In genomic region chr1:29456685-29457084, GRCh38 we compare ENCODE assay signal across 32 cellular contexts.
"Had no signal": no experiment of that assay in that cellular context is flagged by ENCODE, and none has a peak within 500 bp of the region (broad histone marks: within the 10 kb centered on the region; RNA-seq: fewer than 3 reads in every experiment).

No MANE protein-coding gene starts in this region.

- DNase-seq: activated CD4-positive, alpha-beta memory T cell treated with anti-CD3 and anti-CD28 coated beads for 36 hours; activated CD4-positive, alpha-beta T cell treated with anti-CD3 and anti-CD28 coated beads for 36 hours; activated CD4-positive, alpha-beta T cell treated with anti-CD3 and anti-CD28 coated beads, Interleukin-2, amount 10 ng/mL, durations not matched to agents 24 days and 14 days; activated CD4-positive, CD25-positive, alpha-beta regulatory T cell; activated CD4-positive, CD25-positive, alpha-beta regulatory T cell treated with anti-CD3 and anti-CD28 coated beads, Interleukin-2, amount 50 U/mL, for 72 hours; activated CD8-positive, alpha-beta memory T cell treated with anti-CD3 and anti-CD28 coated beads, Interleukin-2, amount 10 ng/mL, durations not matched to agents 7 days and 5 days; activated CD8-positive, alpha-beta memory T cell treated with anti-CD3 and anti-CD28 coated beads, Interleukin-2, amount 50 U/mL, for 4 hours; activated CD8-positive, alpha-beta T cell treated with anti-CD3 and anti-CD28 coated beads, Interleukin-2, amount 10 ng/mL, durations not matched to agents 7 days and 5 days; activated naive CD4-positive, alpha-beta T cell treated with anti-CD3 and anti-CD28 coated beads for 36 hours; activated naive CD8-positive, alpha-beta T cell treated with anti-CD3 and anti-CD28 coated beads for 36 hours; activated naive CD8-positive, alpha-beta T cell treated with anti-CD3 and anti-CD28 coated beads, Interleukin-2, amount 50 U/mL, for 24 hours; activated T-cell treated with anti-CD3 and anti-CD28 coated beads, Interleukin-2, amount 50 U/mL, for 1 hour; activated T-cell treated with anti-CD3 and anti-CD28 coated beads, Interleukin-2, amount 50 U/mL, for 48 hours; adrenal gland; amygdala; body of pancreas; caudate nucleus; cortex of kidney; dermis blood vessel endothelial cell; effector CD4-positive, alpha-beta T cell; effector memory CD8-positive, alpha-beta T cell; esophagus squamous epithelium; foreskin melanocyte; heart right ventricle; T-helper 17 cell; T1000; WERI-Rb-1 had no signal

- H3K27ac ChIP-seq: adrenal gland, body of pancreas, epithelial cell of prostate, esophagus squamous epithelium, gastroesophageal sphincter, heart right ventricle, WERI-Rb-1 had no signal

- H3K4me3 ChIP-seq: adrenal gland, body of pancreas, esophagus squamous epithelium, gastroesophageal sphincter, heart right ventricle had no signal

- ATAC-seq: activated CD4-positive, alpha-beta T cell treated with anti-CD3 and anti-CD28 coated beads for 36 hours; activated CD8-positive, alpha-beta memory T cell treated with anti-CD3 and anti-CD28 coated beads, Interleukin-2, amount 10 ng/mL, durations not matched to agents 7 days and 5 days; activated CD8-positive, alpha-beta T cell treated with anti-CD3 and anti-CD28 coated beads, Interleukin-2, amount 10 ng/mL, durations not matched to agents 7 days and 5 days; activated naive CD8-positive, alpha-beta T cell treated with anti-CD3 and anti-CD28 coated beads, Interleukin-2, amount 50 U/mL, for 24 hours; body of pancreas; effector memory CD8-positive, alpha-beta T cell; gastroesophageal sphincter; heart right ventricle; T-helper 17 cell had no signal

- H3K9me3 ChIP-seq: adrenal gland, body of pancreas, esophagus squamous epithelium, gastroesophageal sphincter had no signal

- H3K27me3 ChIP-seq: adrenal gland, body of pancreas had no signal

- H3K36me3 ChIP-seq: adrenal gland, esophagus squamous epithelium, gastroesophageal sphincter, heart right ventricle, WERI-Rb-1 had no signal

- FAIRE-seq: colon, endometrium, endothelial cell of umbilical vein had no signal

- H3K4me1 ChIP-seq: adrenal gland, body of pancreas, gastroesophageal sphincter, heart right ventricle had no signal
